14 cellular contexts compared by ENCODE assay signal in the genomic region with DNA sequence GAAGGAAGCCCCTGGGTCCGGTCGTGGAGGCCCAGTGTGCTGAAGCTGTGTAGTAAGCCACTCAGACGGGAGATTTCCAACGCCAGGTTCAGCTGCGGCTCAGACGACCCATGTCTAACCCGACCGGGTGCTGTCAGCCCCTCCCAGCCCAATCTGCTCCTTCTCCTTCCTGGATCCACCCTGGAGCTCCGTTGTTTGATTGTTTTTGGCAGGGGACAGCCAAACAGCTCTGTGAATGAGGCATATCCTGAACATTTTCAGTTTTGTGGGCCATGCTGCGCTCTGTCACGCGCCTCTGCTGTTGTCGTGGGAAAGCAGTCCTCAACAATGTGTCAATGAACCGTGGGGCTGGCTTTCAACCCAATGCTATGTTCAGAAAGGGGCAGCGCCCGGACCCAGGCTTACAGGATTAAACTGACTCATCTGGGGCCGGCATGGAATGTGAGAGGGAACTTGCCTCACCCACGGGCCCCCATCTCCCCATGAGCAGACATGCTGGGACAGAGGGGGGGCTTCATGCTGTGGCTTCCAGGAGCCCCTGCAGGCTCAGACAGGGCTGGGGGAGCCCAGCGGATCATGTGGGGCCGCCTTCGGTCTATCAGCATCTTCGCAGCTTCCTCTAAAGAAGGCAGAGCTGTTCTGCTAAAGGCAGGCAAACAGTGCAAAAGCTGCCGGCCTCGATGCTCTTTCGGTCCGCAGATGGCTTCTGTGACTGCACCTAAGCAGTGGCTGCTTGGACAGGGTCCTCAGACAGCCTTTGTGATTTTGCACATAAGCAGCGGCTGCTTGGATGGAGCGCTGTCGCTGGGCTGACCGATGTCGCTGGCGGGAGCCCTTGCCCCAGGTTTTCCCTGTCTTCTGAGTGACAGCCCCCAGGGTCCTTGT.
DNase-seq lines count a peak whose midpoint lies in the region; TF ChIP-seq lines count a peak whose summit lies in the region.
"Had no signal": no experiment of that assay in that cellular context is flagged by ENCODE, and none has a peak within 500 bp of the region (broad histone marks: within the 10 kb centered on the region; RNA-seq: fewer than 3 reads in every experiment).

No MANE protein-coding gene starts in this region.

- peaks cover 0 to 2% of the 10 kb centered on the region in 2 donors for H3K36me3 Mint-ChIP-seq in CD14-positive monocyte
- H3K36me3 Mint-ChIP-seq in neural progenitor cell, result no peaks in the 10 kb centered on the region
- H3K36me3 Mint-ChIP-seq in activated naive CD4-positive, alpha-beta T cell treated with anti-CD3 and anti-CD28 coated beads, Interleukin-2, amount 10 ng/mL, durations not matched to agents 7 days and 5 days, result no peaks in the 10 kb centered on the region
- H3K36me3 Mint-ChIP-seq: activated naive CD4-positive, alpha-beta T cell treated with anti-CD3 and anti-CD28 coated beads, Interleukin-2, amount 50 U/mL, for 72 hours had no signal

- H3K36me3 ChIP-seq in SJSA1, result no peaks in the 10 kb centered on the region
- no peaks in the 10 kb centered on the region for H3K36me3 ChIP-seq in neural progenitor cell
- H3K36me3 ChIP-seq: gastroesophageal sphincter, neutrophil had no signal

- H3K27me3 Mint-ChIP-seq in CD14-positive monocyte (ENCODE audit: low read depth in 3 of 3), result peaks cover 2 to 3% (median 3%) of the 10 kb centered on the region in 3 donors
- H3K27me3 Mint-ChIP-seq in neural progenitor cell (ENCODE audit: insufficient read depth, low read depth), result peaks cover 14% of the 10 kb centered on the region
- peaks cover 12% of the 10 kb centered on the region for H3K27me3 Mint-ChIP-seq in activated naive CD4-positive, alpha-beta T cell treated with anti-CD3 and anti-CD28 coated beads, Interleukin-2, amount 10 ng/mL, durations not matched to agents 7 days and 5 days

- H3K27me3 ChIP-seq in SJSA1 (replicated peaks) (no peaks in the 10 kb centered on the region), neural progenitor cell (no peaks in the 10 kb centered on the region)

- TF ChIP-seq CTCF in CD14-positive monocyte (IDR thresholded peaks at IDR 0.05) (no peak), fibroblast of the aortic adventitia (IDR thresholded peaks at IDR 0.05; ENCODE audit: insufficient read depth, low read length) (no peak), neural progenitor cell (IDR thresholded peaks at IDR 0.05) (no peak)

- H3K9ac ChIP-seq in neural progenitor cell, result no peak overlapping the region

- H3K9me3 ChIP-seq in SJSA1 (replicated peaks), result no peaks in the 10 kb centered on the region
- no peaks in the 10 kb centered on the region for H3K9me3 ChIP-seq in neural progenitor cell (ENCODE audit: low read depth)
- H3K9me3 ChIP-seq: gastroesophageal sphincter, neutrophil had no signal

- DNase-seq in CD14-positive monocyte (ENCODE audit: low spot score) (no peak), SJSA1 (ENCODE audit: low read depth in 1 of 2, low spot score in 2 of 2) (peak; percentile 71 to 76), fibroblast of the aortic adventitia (ENCODE audit: low read depth) (peak; percentile 76), neural progenitor cell (ENCODE audit: low spot score) (peak; percentile 40), NCI-H2081 treated with DMSO at 0.1 percent for 48 hours (lab: John Stamatoyannopoulos, UW) (no peak), SHP77 (lab: John Stamatoyannopoulos, UW) (no peak), RKO (ENCODE audit: low spot score) (no peak)
- DNase-seq in activated naive CD4-positive, alpha-beta T cell treated with anti-CD3 and anti-CD28 coated beads, Interleukin-2, amount 10 ng/mL, durations not matched to agents 7 days and 5 days, result no peak
- DNase-seq: NCI-H1105, OCI-M1 had no signal

- no peaks in the 10 kb centered on the region for H4K20me1 ChIP-seq in neural progenitor cell (ENCODE audit: low read depth)

- CTCF ChIA-PET in activated naive CD4-positive, alpha-beta T cell treated with anti-CD3 and anti-CD28 coated beads, Interleukin-2, amount 10 ng/mL, durations not matched to agents 7 days and 5 days (lab: Charles Lee), result interaction anchor here (1.4 kb wide), 1 partner anchor 382 kb away, joined by 3 read pairs; no protein-coding TSS in a partner anchor

- peak overlapping the region in 6 of 7 donors; percentile 68 to 95 (median 89) for H3K27ac Mint-ChIP-seq in CD14-positive monocyte
- H3K27ac Mint-ChIP-seq in neural progenitor cell, result peak overlapping the region; percentile 86
- no peak overlapping the region for H3K27ac Mint-ChIP-seq in activated naive CD4-positive, alpha-beta T cell treated with anti-CD3 and anti-CD28 coated beads, Interleukin-2, amount 10 ng/mL, durations not matched to agents 7 days and 5 days
- H3K27ac Mint-ChIP-seq: activated naive CD4-positive, alpha-beta T cell treated with anti-CD3 and anti-CD28 coated beads, Interleukin-2, amount 50 U/mL, for 72 hours had no signal

- H3F3A ChIP-seq in neural progenitor cell (ENCODE audit: low read depth), result no peaks in the 10 kb centered on the region

- intact Hi-C loops in CD14-positive monocyte (cut with micrococcal nuclease), result no loop called here

- no peak overlapping the region for H3K4me2 ChIP-seq in neural progenitor cell

- peaks cover 20% of the 10 kb centered on the region for H3K4me1 ChIP-seq in SJSA1 (replicated peaks)
- no peaks in the 10 kb centered on the region for H3K4me1 ChIP-seq in neural progenitor cell

- H3K4me3 Mint-ChIP-seq in CD14-positive monocyte, result peak overlapping the region; percentile 31 to 56
- peak overlapping the region; percentile 58 for H3K4me3 Mint-ChIP-seq in neural progenitor cell
- no peak overlapping the region for H3K4me3 Mint-ChIP-seq in activated naive CD4-positive, alpha-beta T cell treated with anti-CD3 and anti-CD28 coated beads, Interleukin-2, amount 10 ng/mL, durations not matched to agents 7 days and 5 days

- H3K9me3 Mint-ChIP-seq in CD14-positive monocyte (no peaks in the 10 kb centered on the region), neural progenitor cell (peaks cover 3% of the 10 kb centered on the region)
- H3K9me3 Mint-ChIP-seq in activated naive CD4-positive, alpha-beta T cell treated with anti-CD3 and anti-CD28 coated beads, Interleukin-2, amount 10 ng/mL, durations not matched to agents 7 days and 5 days, result no peaks in the 10 kb centered on the region
- H3K9me3 Mint-ChIP-seq: activated naive CD4-positive, alpha-beta T cell treated with anti-CD3 and anti-CD28 coated beads, Interleukin-2, amount 50 U/mL, for 72 hours had no signal

- H3K4me1 Mint-ChIP-seq in CD14-positive monocyte (peaks cover 34% of the 10 kb centered on the region), neural progenitor cell (peaks cover 42% of the 10 kb centered on the region)
- H3K4me1 Mint-ChIP-seq in activated naive CD4-positive, alpha-beta T cell treated with anti-CD3 and anti-CD28 coated beads, Interleukin-2, amount 10 ng/mL, durations not matched to agents 7 days and 5 days, result no peaks in the 10 kb centered on the region

- no peaks in the 10 kb centered on the region for H3K79me2 ChIP-seq in neural progenitor cell (ENCODE audit: low read depth)

- no peak overlapping the region for H2AFZ ChIP-seq in neural progenitor cell (replicated peaks)

- peak overlapping the region; percentile 51 for H3K27ac ChIP-seq in SJSA1
- no peak overlapping the region for H3K27ac ChIP-seq in neural progenitor cell
- H3K27ac ChIP-seq: C4-2B, gastroesophageal sphincter, neutrophil had no signal

- H3K4me3 ChIP-seq in SJSA1 (no peak overlapping the region), fibroblast of the aortic adventitia (ENCODE audit: low read depth, low read length) (no peak overlapping the region), neural progenitor cell (no peak overlapping the region)
- H3K4me3 ChIP-seq: gastroesophageal sphincter had no signal

Comparison
In these comparisons a context has a peak if more than half of its experiments do, and no peak if none do; other contexts are left out.
1. DNase-seq: peak in SJSA1 (2 of 2), fibroblast of the aortic adventitia (single experiment) and neural progenitor cell (single experiment); none in CD14-positive monocyte (single experiment), NCI-H2081 treated with DMSO at 0.1 percent for 48 hours (single experiment), SHP77 (0 of 2), activated naive CD4-positive, alpha-beta T cell treated with anti-CD3 and anti-CD28 coated beads, Interleukin-2, amount 10 ng/mL, durations not matched to agents 7 days and 5 days (single experiment) and RKO (single experiment).